In the genomic region with DNA sequence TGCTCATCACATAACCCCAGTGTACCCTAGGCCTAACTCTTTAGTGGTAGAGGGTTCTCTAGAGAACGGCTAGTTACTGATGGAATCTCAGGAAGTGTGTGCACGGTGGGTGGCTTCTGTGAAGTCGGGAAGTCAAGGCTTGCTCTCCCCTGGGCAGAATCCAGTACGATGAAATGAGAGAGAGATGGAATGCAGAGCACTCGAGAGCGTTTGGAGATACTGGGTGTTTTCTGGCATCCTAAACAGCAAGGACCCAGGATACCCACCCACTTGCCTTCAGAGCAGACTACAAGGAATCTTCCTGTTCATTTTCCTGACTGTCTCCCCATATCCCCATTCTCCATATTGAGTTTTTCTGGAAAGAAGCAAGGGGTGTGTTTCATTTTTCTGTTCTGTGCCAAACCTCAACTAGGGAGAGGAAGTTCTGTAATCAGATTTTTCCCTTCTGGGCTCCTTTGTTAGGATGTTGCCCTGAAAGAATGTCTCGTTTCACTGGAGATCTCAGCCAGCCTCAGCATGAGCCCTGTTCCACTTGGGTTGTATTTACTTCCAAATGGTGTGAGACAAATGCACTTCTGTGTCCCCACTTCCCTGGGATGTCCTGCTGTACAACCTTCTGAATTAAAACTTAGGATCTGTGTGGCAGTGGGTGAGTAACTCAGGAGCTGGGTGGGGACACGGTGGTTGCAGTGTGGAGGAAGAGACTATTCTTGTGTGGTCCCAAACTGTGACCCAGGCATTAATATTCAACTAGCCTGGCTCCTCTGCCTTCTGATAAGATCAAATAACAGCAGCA, we compare ENCODE assay signal across 10 cellular contexts.
DNase-seq lines count a peak whose midpoint lies in the region; ATAC-seq, FAIRE-seq and TF ChIP-seq lines count a peak whose summit lies in the region.
"Had no signal": no experiment of that assay in that cellular context is flagged by ENCODE, and none has a peak within 500 bp of the region (broad histone marks: within the 10 kb centered on the region; RNA-seq: fewer than 3 reads in every experiment).

No MANE protein-coding gene starts in this region.

- peak overlapping the region in 2 of 3 experiments; percentile 9 to 42; a peak in 2 of 7 replicates for H3K27ac Mint-ChIP-seq in H9

- no peaks in the 10 kb centered on the region for H3K36me3 ChIP-seq in lower lobe of right lung

- H3K56ac ChIP-seq in H9 (ENCODE audit: insufficient read length, low read depth, low read length): no peak overlapping the region

- no peak overlapping the region for H3K18ac ChIP-seq in H9 (ENCODE audit: insufficient read length, low read depth, low read length)

- no peaks in the 10 kb centered on the region for H3K36me3 Mint-ChIP-seq in H9 (ENCODE audit: insufficient read depth in 1 of 3, low read depth in 3 of 3)

- H2BK12ac ChIP-seq in H9 (ENCODE audit: insufficient read length, low read depth, low read length): no peak overlapping the region

- WGBS in H9 (ENCODE audit: extremely low coverage, insufficient read length, low lambda C conversion rate): no CpG with 5 or more reads among the region's 8 CpGs

- H3K4me1 ChIP-seq in H9 (ENCODE audit: insufficient read depth, low read length) (peaks cover 6% of the 10 kb centered on the region; the same call in 1 of the 2 replicates), lower lobe of right lung (peaks cover 26% of the 10 kb centered on the region)

- no peak overlapping the region for H3T11ph ChIP-seq in H9 (ENCODE audit: low read length)

- H3K4ac ChIP-seq in H9 (ENCODE audit: low read depth, low read length): no peak overlapping the region

- H3K79me2 ChIP-seq in H9 (ENCODE audit: insufficient read depth, low read length): no peaks in the 10 kb centered on the region

- FAIRE-seq in HTR-8/SVneo (lab: Jason Lieb, UNC): no peak

- in situ Hi-C loops in astrocyte of the cerebellum (cut with HindIII; ENCODE audit: low sequenced_read_pairs): no loop called here

- ATAC-seq in lower lobe of right lung (no peak), HG03520 (IDR thresholded peaks at IDR 0.05; ENCODE audit: unreplicated experiment) (no peak)

- no peaks in the 10 kb centered on the region for H3K9me3 Mint-ChIP-seq in H9

- H3K27ac ChIP-seq in H9 (ENCODE audit: insufficient read length, low read depth, low read length) (no peak overlapping the region), lower lobe of right lung (peak overlapping the region; percentile 2)

- no peaks in the 10 kb centered on the region for H3K27me3 ChIP-seq in H9 (ENCODE audit: insufficient read depth, low read length)
- H3K27me3 ChIP-seq in lower lobe of right lung (ENCODE audit: low read depth): no peaks in the 10 kb centered on the region

- peak; percentile 47 for DNase-seq in AG08396 (ENCODE audit: low spot score)
- no peak for DNase-seq in H9
- DNase-seq in astrocyte of the cerebellum (ENCODE audit: low read depth): peak; percentile 66
- no peak for DNase-seq in lower lobe of right lung
- DNase-seq in NCI-H446 (lab: John Stamatoyannopoulos, UW): no peak
- no peak for DNase-seq in T-helper 2 cell
- no peak for DNase-seq in HTR-8/SVneo (ENCODE audit: insufficient read length, low spot score)
- DNase-seq: NCI-H2081 had no signal

- H2BK20ac ChIP-seq in H9 (ENCODE audit: low read depth, low read length, poor library complexity, severe bottlenecking): no peak overlapping the region

- no peak overlapping the region for H2AFZ ChIP-seq in H9 (ENCODE audit: low read length)

- H3K27me3 Mint-ChIP-seq in H9 (ENCODE audit: low read depth): no peaks in the 10 kb centered on the region

- no peaks in the 10 kb centered on the region for H3K9me3 ChIP-seq in H9 (ENCODE audit: control insufficient read depth, low read depth, low read length)
- H3K9me3 ChIP-seq in lower lobe of right lung: no peaks in the 10 kb centered on the region

- H4K20me1 ChIP-seq in H9 (ENCODE audit: control insufficient read depth, insufficient read depth, insufficient read length): no peaks in the 10 kb centered on the region

- H3K9ac ChIP-seq in H9 (ENCODE audit: extremely low read depth, insufficient read length, low read length): no peak overlapping the region

- H3K4me1 Mint-ChIP-seq in H9: peaks cover 26 to 27% of the 10 kb centered on the region in 2 experiments

- H3K14ac ChIP-seq in H9 (ENCODE audit: insufficient read depth, low read length): no peak overlapping the region

- no peak overlapping the region for H3K4me3 Mint-ChIP-seq in H9

- TF ChIP-seq CTCF in H9 (conservative IDR thresholded peaks at IDR 0.05) (no peak), astrocyte of the cerebellum (IDR thresholded peaks at IDR 0.05; ENCODE audit: low read depth, low read length, missing control alignments) (no peak), lower lobe of right lung (IDR thresholded peaks at IDR 0.05) (no peak)

- H4K8ac ChIP-seq in H9 (replicated peaks; ENCODE audit: insufficient read length, low read depth, low read length): no peak overlapping the region

- no peak overlapping the region for H4K5ac ChIP-seq in H9 (ENCODE audit: insufficient read length, low read depth, low read length)

- no peaks in the 10 kb centered on the region for H3K79me1 ChIP-seq in H9 (ENCODE audit: insufficient read depth, low read depth, low read length, poor library complexity, severe bottlenecking)

- no peak overlapping the region for H2BK120ac ChIP-seq in H9 (ENCODE audit: low read depth, low read length, poor library complexity, severe bottlenecking)

- H4K91ac ChIP-seq in H9 (ENCODE audit: insufficient read length, low read depth, low read length): no peak overlapping the region

- H2BK5ac ChIP-seq in H9 (ENCODE audit: insufficient read length, low read length): no peak overlapping the region

- no peak overlapping the region for H3K4me2 ChIP-seq in H9 (ENCODE audit: insufficient read depth, insufficient read length, low read length)

- intact Hi-C loops in lower lobe of right lung (cut with DNase I): no loop called here

- H3K4me3 ChIP-seq in astrocyte of the cerebellum (ENCODE audit: low read depth, low read length) (no peak overlapping the region), lower lobe of right lung (no peak overlapping the region)
- H3K4me3 ChIP-seq: coronary artery had no signal

- no peak overlapping the region for H2AK5ac ChIP-seq in H9 (ENCODE audit: insufficient read length, low read length)

- H3K23ac ChIP-seq in H9 (ENCODE audit: insufficient read length, low read depth, low read length): no peak overlapping the region

- no peaks in the 10 kb centered on the region for H3K23me2 ChIP-seq in H9 (ENCODE audit: insufficient read length, low read depth, low read length, poor library complexity, severe bottlenecking)

- H2BK15ac ChIP-seq in H9 (ENCODE audit: low read depth, low read length): no peak overlapping the region

Comparison
In these comparisons a context has a peak if more than half of its experiments do, and no peak if none do; other contexts are left out.
1. DNase-seq: peak in AG08396 (single experiment) and astrocyte of the cerebellum (single experiment); none in H9 (single experiment), lower lobe of right lung (single experiment), NCI-H446 (0 of 2), T-helper 2 cell (0 of 5) and HTR-8/SVneo (single experiment).